In the genomic region with DNA sequence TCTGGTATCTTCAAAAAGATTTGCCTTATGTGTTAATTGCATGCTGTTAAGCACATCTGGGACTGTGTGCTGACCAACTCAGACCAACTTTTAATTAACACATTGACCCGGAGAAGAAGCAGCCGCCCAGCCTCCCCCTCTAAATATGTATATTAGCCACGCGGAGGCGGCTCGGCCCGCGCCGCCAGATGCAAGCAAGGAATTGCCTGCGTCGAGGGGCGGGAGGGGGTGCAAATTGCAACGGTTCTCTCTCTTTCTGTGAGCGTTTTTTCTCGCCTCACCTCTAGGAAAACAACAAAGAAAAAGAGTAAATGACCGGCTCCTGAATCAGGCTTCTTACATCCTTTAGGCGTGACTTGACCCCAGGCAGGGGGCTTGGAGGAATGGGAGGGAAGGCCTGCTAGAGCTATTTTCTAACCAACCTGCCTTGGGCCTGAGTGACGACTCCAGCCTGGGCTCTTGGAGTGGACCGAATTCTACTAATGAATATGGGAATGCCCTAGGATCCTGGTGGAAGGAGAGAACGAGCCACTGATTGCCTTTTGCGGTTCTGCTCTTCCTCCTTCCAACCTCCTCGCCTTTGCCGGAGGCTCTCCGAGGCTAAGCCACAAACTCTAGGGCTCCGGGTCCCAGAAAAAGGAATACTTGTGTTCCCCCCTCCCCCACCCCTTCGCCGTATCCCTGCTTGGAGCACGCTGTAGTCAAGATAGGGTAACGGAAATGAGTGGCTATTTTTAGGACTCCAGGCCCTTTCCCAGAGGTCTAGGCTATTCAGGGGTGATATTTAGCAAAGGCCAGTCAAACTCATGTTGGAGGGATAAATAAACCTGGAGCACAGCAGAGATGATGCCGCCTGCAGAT, we compare ENCODE assay signal across 17 cellular contexts.
A peak's percentile ranks its signal among the peaks of the same experiment; 100 is the strongest.
DNase-seq lines count a peak whose midpoint lies in the region; ATAC-seq, FAIRE-seq and TF ChIP-seq lines count a peak whose summit lies in the region.
"Had no signal": no experiment of that assay in that cellular context is flagged by ENCODE, and none has a peak within 500 bp of the region (broad histone marks: within the 10 kb centered on the region; RNA-seq: fewer than 3 reads in every experiment).

No MANE protein-coding gene starts in this region.

- H3K27ac ChIP-seq in HUES64 (ENCODE audit: low read depth, low read length): no peak overlapping the region
- peak overlapping the region in 9 of 12 donors; percentile 12 to 82 (median 63) for H3K27ac ChIP-seq in heart left ventricle
- H3K27ac ChIP-seq: spleen, thoracic aorta had no signal

- H3K9me3 ChIP-seq in HUES64 (ENCODE audit: insufficient read depth, low read depth, low read length): no peaks in the 10 kb centered on the region
- peaks cover 0 to 9% (median 0%) of the 10 kb centered on the region in 12 donors for H3K9me3 ChIP-seq in heart left ventricle
- H3K9me3 ChIP-seq: thoracic aorta had no signal

- H3K4me1 ChIP-seq in HUES64 (ENCODE audit: insufficient read depth, low read length): peaks cover 31% of the 10 kb centered on the region
- peaks cover 0 to 31% (median 0%) of the 10 kb centered on the region in 12 donors for H3K4me1 ChIP-seq in heart left ventricle

- H3K27me3 ChIP-seq in HUES64 (ENCODE audit: insufficient read depth, low read length): peaks cover 78% of the 10 kb centered on the region
- peaks cover 0 to 60% (median 19%) of the 10 kb centered on the region in 9 donors for H3K27me3 ChIP-seq in heart left ventricle
- peaks cover 50% of the 10 kb centered on the region for H3K27me3 ChIP-seq in kidney epithelial cell (ENCODE audit: control insufficient read depth, insufficient read depth, low read length)

- H3K9ac ChIP-seq in HUES64 (ENCODE audit: low read depth, low read length): peak overlapping the region; percentile 36; the same call in 1 of the 2 replicates

- DNase-seq in heart left ventricle (peak in 3 of 5 donors; percentile 21 to 50 (median 35)), kidney epithelial cell (ENCODE audit: low read depth) (no peak), retina (peak; percentile 67), NCI-H2081 treated with DMSO at 0.1 percent for 48 hours (lab: John Stamatoyannopoulos, UW) (no peak), cerebellar nuclear complex (lab: John Stamatoyannopoulos, UW) (no peak), GM12892 (ENCODE audit: insufficient read length) (no peak)
- no peak for DNase-seq in activated CD8-positive, alpha-beta memory T cell treated with anti-CD3 and anti-CD28 coated beads, Interleukin-2, amount 50 U/mL, for 4 hours
- DNase-seq: activated B cell treated with CpG ODN at 0.5 μM for 24 hours, EL, NCI-H524 treated with DMSO at 0.1 percent for 48 hours, occipital lobe, spleen, T-helper 2 cell had no signal

- TF ChIP-seq POLR2A in heart left ventricle (IDR thresholded peaks at IDR 0.05) (no peak), GM12892 (IDR thresholded peaks at IDR 0.05; ENCODE audit: low read depth, low read length) (no peak)

- FAIRE-seq in GM12892 (lab: Jason Lieb, UNC): no peak
- FAIRE-seq: K562 had no signal

- peak; percentile 76 to 91 (median 88) for ATAC-seq in heart left ventricle
- ATAC-seq: activated T-helper 17 cell treated with anti-CD3 and anti-CD28 coated beads, Interleukin-2, amount 50 U/mL, for 72 hours; K562 had no signal

- H3K4me3 ChIP-seq in HUES64 (ENCODE audit: low read length) (peak overlapping the region; percentile 51), heart left ventricle (peak overlapping the region in 10 of 12 donors; percentile 3 to 43 (median 32)), kidney epithelial cell (ENCODE audit: low read depth, low read length) (peak overlapping the region; percentile 11)
- H3K4me3 ChIP-seq: K562, thoracic aorta had no signal

- H3K36me3 ChIP-seq in HUES64 (ENCODE audit: insufficient read depth, low read length) (no peaks in the 10 kb centered on the region), heart left ventricle (no peaks in the 10 kb centered on the region), kidney epithelial cell (ENCODE audit: control insufficient read depth, insufficient read depth, low read length) (no peaks in the 10 kb centered on the region)
- H3K36me3 ChIP-seq: spleen, thoracic aorta had no signal

- TF ChIP-seq CTCF in heart left ventricle (IDR thresholded peaks at IDR 0.05) (no peak), kidney epithelial cell (IDR thresholded peaks at IDR 0.05; ENCODE audit: insufficient read depth, low read length, poor library complexity, severe bottlenecking) (no peak)

- intact Hi-C loops in heart left ventricle (cut with DNase I): loop anchor here in 1 of 10 donors (5.0 kb wide), 1 partner anchor 47 kb away; no protein-coding TSS in a partner anchor

- 2% methylated on average over 29 of the region's 30 CpGs for WGBS in HUES64
- WGBS in heart left ventricle, 4 donors: 9 to 15% (median 10%) methylated on average over 29 to 30 of the region's 30 CpGs

Comparison
In these comparisons a context has a peak if more than half of its experiments do, and no peak if none do; other contexts are left out.
1. DNase-seq: peak in heart left ventricle (3 of 5) and retina (single experiment); none in kidney epithelial cell (single experiment), NCI-H2081 treated with DMSO at 0.1 percent for 48 hours (single experiment), cerebellar nuclear complex (0 of 2), GM12892 (single experiment) and activated CD8-positive, alpha-beta memory T cell treated with anti-CD3 and anti-CD28 coated beads, Interleukin-2, amount 50 U/mL, for 4 hours (single experiment).
2. Peak in every context shown above with its lines, with median percentiles within 50 percentile points of each other: H3K4me3 ChIP-seq.